8 cellular contexts compared by ENCODE assay signal in the genomic region with DNA sequence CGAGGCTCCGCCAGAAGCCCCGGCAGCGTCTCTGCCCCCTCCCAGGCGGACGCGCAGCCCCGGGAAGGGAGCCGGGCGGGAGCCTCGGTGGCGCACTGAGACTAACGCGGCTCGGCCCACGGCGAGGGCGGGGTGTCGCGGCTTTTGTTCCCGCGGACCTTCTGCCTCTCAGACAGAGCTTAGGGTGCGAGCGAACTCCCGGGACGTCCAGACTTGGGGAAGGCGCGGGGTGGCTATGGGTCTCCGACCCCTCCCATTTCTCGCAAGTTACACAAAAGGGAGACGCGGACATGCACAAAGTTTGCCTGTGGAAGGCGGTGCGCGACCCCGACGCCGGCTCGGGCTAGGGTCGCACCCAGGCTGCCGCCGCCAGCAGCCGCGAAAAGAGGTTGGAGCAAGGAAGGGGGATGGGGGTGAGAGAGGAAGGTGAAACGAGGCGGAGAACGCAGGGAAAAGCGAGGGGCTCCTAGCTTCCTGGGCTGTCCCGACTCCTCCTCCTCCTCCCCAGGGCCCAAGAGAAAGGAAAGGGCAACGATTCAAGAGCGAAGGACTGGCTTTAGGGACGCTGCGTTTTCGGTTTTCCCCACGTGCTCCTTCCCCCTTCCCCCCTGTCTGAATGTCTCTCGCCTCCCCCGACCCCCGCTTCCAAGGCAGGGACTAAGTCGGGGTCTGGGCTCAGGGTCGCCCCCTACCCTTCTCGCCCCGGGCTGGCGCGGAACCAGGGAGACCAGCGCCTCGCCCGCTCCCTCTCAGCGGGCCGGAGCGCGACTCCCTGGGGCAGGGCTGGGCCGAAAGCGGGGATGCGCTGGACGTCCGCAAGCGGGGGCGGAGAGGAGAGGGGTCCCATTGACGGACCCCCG. TPM values are rescaled to one million over a fixed set of nuclear protein-coding genes. Genes with fewer than 3 reads are reported as not detected.
DNase-seq lines count a peak whose midpoint lies in the region; ATAC-seq and TF ChIP-seq lines count a peak whose summit lies in the region.

No MANE protein-coding gene starts in this region.

- H2BK5ac ChIP-seq in neuronal stem cell (ENCODE audit: low read length), result peak overlapping the region; percentile 97

- no peak overlapping the region for H3K4ac ChIP-seq in neuronal stem cell (ENCODE audit: low read length)

- peak overlapping the region; percentile 98 for H3K23ac ChIP-seq in neuronal stem cell (ENCODE audit: low read depth, low read length, poor library complexity)

- no CpG with 5 or more reads among the region's 80 CpGs for WGBS in neuronal stem cell (ENCODE audit: extremely low coverage in 2 of 2, insufficient read length in 2 of 2, insufficient replicate concordance in 1 of 2), 2 donors

- no peak overlapping the region for H4K8ac ChIP-seq in neuronal stem cell (ENCODE audit: low read depth, low read length)

- no peaks in the 10 kb centered on the region for H3K9me3 ChIP-seq in neuronal stem cell (replicated peaks in 1 of 2; ENCODE audit: control insufficient read depth in 2 of 2, insufficient read depth in 1 of 2, low read depth in 1 of 2, low read length in 2 of 2)

- no peaks in the 10 kb centered on the region for H3K36me3 ChIP-seq in neuronal stem cell (replicated peaks in 1 of 2; ENCODE audit: control insufficient read depth in 2 of 2, insufficient read depth in 2 of 2, low read length in 2 of 2)

- no peaks in the 10 kb centered on the region for H3K9me3 Mint-ChIP-seq in type B pancreatic cell

- TF ChIP-seq CTCF in type B pancreatic cell (conservative IDR thresholded peaks at IDR 0.05), result no peak

- peaks cover 12 to 26% of the 10 kb centered on the region in 2 donors for H3K4me1 ChIP-seq in neuronal stem cell (ENCODE audit: control insufficient read depth in 2 of 2, insufficient read depth in 1 of 2, low read depth in 1 of 2, low read length in 2 of 2)

- peak overlapping the region; percentile 92 for H3K27ac ChIP-seq in neuronal stem cell (replicated peaks; ENCODE audit: low read length)

- H3K4me1 Mint-ChIP-seq in type B pancreatic cell (ENCODE audit: unreplicated experiment), result peaks cover 32% of the 10 kb centered on the region

- peak overlapping the region; percentile 88 for H2AK5ac ChIP-seq in neuronal stem cell (ENCODE audit: low read depth, low read length)

- ATAC-seq in GM21526 (IDR thresholded peaks at IDR 0.05; ENCODE audit: low FRiP score, unreplicated experiment), result peak; percentile 49

- peak; percentile 77 for DNase-seq in D341Med (ENCODE audit: low spot score)
- peak in 58 of 76 experiments; percentile 8 to 90 (median 42) for DNase-seq in HUDEP-2 (lab: John Stamatoyannopoulos, UW; ENCODE audit: unreplicated experiment in 76 of 76)
- DNase-seq in RKO (ENCODE audit: low spot score), result peak; percentile 64
- peak; percentile 52 for DNase-seq in activated naive CD4-positive, alpha-beta T cell treated with anti-CD3 and anti-CD28 coated beads, Interleukin-2, amount 50 U/mL, for 16 hours
- DNase-seq in glomerular visceral epithelial cell (ENCODE audit: extremely low spot score), result peak; percentile 69
- DNase-seq in neuronal stem cell (ENCODE audit: low spot score), result peak; percentile 58
- peak; percentile 78 for DNase-seq in type B pancreatic cell (ENCODE audit: extremely low spot score, unreplicated experiment)

- H2AFZ ChIP-seq in neuronal stem cell (ENCODE audit: low read length), result peak overlapping the region; percentile 99

- H3K4me3 Mint-ChIP-seq in type B pancreatic cell, result peak overlapping the region; percentile 98

- H3K9ac ChIP-seq in neuronal stem cell (ENCODE audit: low read depth, low read length, poor library complexity), result peak overlapping the region; percentile 99

- peak overlapping the region; percentile 99 for H3K14ac ChIP-seq in neuronal stem cell (ENCODE audit: low read length)

- peak overlapping the region; percentile 63 for H2BK120ac ChIP-seq in neuronal stem cell (ENCODE audit: low read depth, low read length)

- peaks cover 3% of the 10 kb centered on the region for H3K79me1 ChIP-seq in neuronal stem cell (ENCODE audit: low read depth, low read length)

- peak overlapping the region; percentile 68 for H2BK15ac ChIP-seq in neuronal stem cell (ENCODE audit: low read length)

- peaks cover 8% of the 10 kb centered on the region for H3K27me3 Mint-ChIP-seq in type B pancreatic cell

- peak overlapping the region; percentile 99 for H3K18ac ChIP-seq in neuronal stem cell (ENCODE audit: low read length)

- H3K4me3 ChIP-seq in neuronal stem cell (ENCODE audit: low read length in 2 of 2), result peak overlapping the region; percentile 67 to 95

- peaks cover 4% of the 10 kb centered on the region for H3K36me3 Mint-ChIP-seq in type B pancreatic cell

- H2BK12ac ChIP-seq in neuronal stem cell (ENCODE audit: low read length), result no peak overlapping the region

- peak overlapping the region; percentile 82 for H3K27ac Mint-ChIP-seq in type B pancreatic cell

- H3K4me2 ChIP-seq in neuronal stem cell (ENCODE audit: insufficient read depth, low read length, poor library complexity, severe bottlenecking), result peak overlapping the region; percentile 95

- peak overlapping the region; percentile 34 for H4K91ac ChIP-seq in neuronal stem cell (ENCODE audit: low read depth, low read length, poor library complexity)

- H3K27me3 ChIP-seq in neuronal stem cell (ENCODE audit: control insufficient read depth in 3 of 3, insufficient read depth in 3 of 3, low read depth in 1 of 3, low read length in 3 of 3), result peaks cover 0 to 2% (median 0%) of the 10 kb centered on the region in 3 experiments

RNA-seq across cellular contexts. Expression of a gene that starts 0.7 kb away (rescaled TPM):
- 211 TPM for polyA plus RNA-seq in neuronal stem cell (2013, experiment 1 of 2)
- polyA plus RNA-seq in neuronal stem cell (2013, experiment 2 of 2), result 208 TPM
- 329 and 415 TPM in 2 replicates for total RNA-seq in type B pancreatic cell (ENCODE audit: low replicate concordance)

Comparison
In these comparisons a context has a peak if more than half of its experiments do, and no peak if none do; other contexts are left out.
1. Peak in every context shown above with its lines: DNase-seq, ATAC-seq, H3K4me3 ChIP-seq and H3K27ac ChIP-seq.